Comparison of ENCODE assay signal across 8 cellular contexts in the genomic region with DNA sequence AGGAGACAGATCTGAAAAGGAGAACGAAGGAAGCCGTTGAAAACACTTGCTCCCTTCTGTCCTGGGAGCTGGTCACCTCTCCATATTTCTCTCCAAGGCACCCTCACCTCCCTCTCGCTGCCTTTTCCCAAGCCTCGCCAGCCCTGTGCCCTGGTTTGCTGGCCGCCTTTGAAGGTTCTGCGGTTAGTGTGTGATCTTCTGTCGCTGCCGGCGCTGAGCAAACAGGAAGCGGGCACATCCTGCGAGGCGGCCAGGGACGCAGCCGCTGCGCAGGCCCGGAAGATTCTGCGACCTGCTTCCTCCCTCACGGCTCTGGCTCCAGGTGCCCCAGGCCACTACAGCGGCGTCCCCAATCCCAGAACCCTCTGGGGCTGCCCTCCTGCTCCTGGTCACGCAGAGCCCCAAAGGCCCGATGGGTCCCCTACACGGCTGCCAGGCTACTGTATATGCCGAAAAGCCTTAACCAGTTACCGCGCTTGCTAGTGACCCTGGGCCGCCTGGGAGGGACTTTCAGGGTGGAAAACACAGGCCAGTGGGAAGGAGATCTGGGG. TPM values are rescaled to one million over a fixed set of nuclear protein-coding genes. Genes with fewer than 3 reads are reported as not detected.
DNase-seq lines count a peak whose midpoint lies in the region; ATAC-seq and FAIRE-seq lines count a peak whose summit lies in the region.

No MANE protein-coding gene starts in this region.

- H3K27me3 Mint-ChIP-seq in effector memory CD8-positive, alpha-beta T cell: no peaks in the 10 kb centered on the region

- H3K9me3 Mint-ChIP-seq in effector memory CD8-positive, alpha-beta T cell: no peaks in the 10 kb centered on the region

- peak overlapping the region; percentile 85 to 95 for H3K27ac Mint-ChIP-seq in effector memory CD8-positive, alpha-beta T cell

- peaks cover 45 to 46% of the 10 kb centered on the region in 2 donors for H3K4me1 Mint-ChIP-seq in effector memory CD8-positive, alpha-beta T cell (ENCODE audit: low read depth in 2 of 2)

- H3K9ac ChIP-seq in skeletal muscle tissue (ENCODE audit: low read depth in 1 of 3, low read length in 3 of 3): peak overlapping the region in 1 of 3 donors; percentile 2

- H3K9me3 ChIP-seq in skeletal muscle tissue (ENCODE audit: control insufficient read depth in 3 of 3, low read length in 3 of 3): no peaks in the 10 kb centered on the region

- no peaks in the 10 kb centered on the region for H3K27me3 ChIP-seq in skeletal muscle tissue (ENCODE audit: control insufficient read depth in 3 of 3, insufficient read depth in 3 of 3, low read length in 3 of 3)

- ATAC-seq in GM18868 (IDR thresholded peaks at IDR 0.05; ENCODE audit: unreplicated experiment) (peak; percentile 24), HG03571 (IDR thresholded peaks at IDR 0.05; ENCODE audit: unreplicated experiment) (peak; percentile 25)
- peak; percentile 36 for ATAC-seq in effector memory CD8-positive, alpha-beta T cell (replicated peaks)

- DNase-seq in activated CD4-positive, CD25-positive, alpha-beta regulatory T cell treated with anti-CD3 and anti-CD28 coated beads, Interleukin-2, amount 50 U/mL, for 72 hours: peak; percentile 73
- DNase-seq in effector memory CD8-positive, alpha-beta T cell: peak; percentile 59 to 63 (median 60)
- DNase-seq in cerebellar cortex (ENCODE audit: low spot score) (no peak), midbrain (lab: John Stamatoyannopoulos, UW) (no peak), RCC 7860 (ENCODE audit: low spot score) (no peak)

- no peak overlapping the region for H3K4me3 ChIP-seq in skeletal muscle tissue (ENCODE audit: low read length in 3 of 3)

- no peak for FAIRE-seq in RCC 7860 (lab: Jason Lieb, UNC)

- no peaks in the 10 kb centered on the region for H3K36me3 ChIP-seq in skeletal muscle tissue (ENCODE audit: control insufficient read depth in 3 of 3, insufficient read depth in 3 of 3, low read length in 3 of 3)

- H3K4me3 Mint-ChIP-seq in effector memory CD8-positive, alpha-beta T cell: peak overlapping the region; percentile 95 to 99

- peak overlapping the region; percentile 56 for H3K27ac ChIP-seq in skeletal muscle tissue (ENCODE audit: low read depth, low read length)

- peaks cover 0 to 2% (median 0%) of the 10 kb centered on the region in 3 donors for H3K4me1 ChIP-seq in skeletal muscle tissue (ENCODE audit: control insufficient read depth in 3 of 3, insufficient read depth in 3 of 3, low read length in 3 of 3)

- H3K36me3 Mint-ChIP-seq in effector memory CD8-positive, alpha-beta T cell (ENCODE audit: insufficient read depth): peaks cover 53% of the 10 kb centered on the region

RNA-seq across cellular contexts. Expression of gene SASH3, which starts 2.5 kb away (rescaled TPM):
- 2.6 TPM for total RNA-seq in skeletal muscle tissue

RNA-seq across cellular contexts. Expression of gene XPNPEP2, which starts 38.5 kb away (rescaled TPM):
- 3.7 TPM for total RNA-seq in skeletal muscle tissue

Comparison
In these comparisons a context has a peak if more than half of its experiments do, and no peak if none do; other contexts are left out.
1. DNase-seq: peak in activated CD4-positive, CD25-positive, alpha-beta regulatory T cell treated with anti-CD3 and anti-CD28 coated beads, Interleukin-2, amount 50 U/mL, for 72 hours (single experiment) and effector memory CD8-positive, alpha-beta T cell (3 of 3); none in cerebellar cortex (single experiment), midbrain (single experiment) and RCC 7860 (single experiment).
2. Peak in every context shown above with its lines, with median percentiles within 50 percentile points of each other: ATAC-seq.